Comparison of ENCODE assay signal across 1 cellular context in genomic region chr3:141402476-141403171, GRCh38.
TF ChIP-seq lines count a peak whose summit lies in the region.

No MANE protein-coding gene starts in this region.

TF ChIP-seq in SK-N-SH, 30 proteins besides CTCF, POLR2A, EP300 and RAD21 (continued from another document):
- TF ChIP-seq, protein P1, sequence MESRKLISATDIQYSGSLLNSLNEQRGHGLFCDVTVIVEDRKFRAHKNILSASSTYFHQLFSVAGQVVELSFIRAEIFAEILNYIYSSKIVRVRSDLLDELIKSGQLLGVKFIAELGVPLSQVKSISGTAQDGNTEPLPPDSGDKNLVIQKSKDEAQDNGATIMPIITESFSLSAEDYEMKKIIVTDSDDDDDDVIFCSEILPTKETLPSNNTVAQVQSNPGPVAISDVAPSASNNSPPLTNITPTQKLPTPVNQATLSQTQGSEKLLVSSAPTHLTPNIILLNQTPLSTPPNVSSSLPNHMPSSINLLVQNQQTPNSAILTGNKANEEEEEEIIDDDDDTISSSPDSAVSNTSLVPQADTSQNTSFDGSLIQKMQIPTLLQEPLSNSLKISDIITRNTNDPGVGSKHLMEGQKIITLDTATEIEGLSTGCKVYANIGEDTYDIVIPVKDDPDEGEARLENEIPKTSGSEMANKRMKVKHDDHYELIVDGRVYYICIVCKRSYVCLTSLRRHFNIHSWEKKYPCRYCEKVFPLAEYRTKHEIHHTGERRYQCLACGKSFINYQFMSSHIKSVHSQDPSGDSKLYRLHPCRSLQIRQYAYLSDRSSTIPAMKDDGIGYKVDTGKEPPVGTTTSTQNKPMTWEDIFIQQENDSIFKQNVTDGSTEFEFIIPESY (IDR thresholded peaks at IDR 0.05; ENCODE audit: borderline replicate concordance, low read depth) = no peak
- TF ChIP-seq FOSL2 (IDR thresholded peaks at IDR 0.05; ENCODE audit: borderline replicate concordance, low read depth) (no peak), EZH2phosphoT487 (IDR thresholded peaks at IDR 0.05; ENCODE audit: borderline replicate concordance, low read depth) (no peak), JUND (IDR thresholded peaks at IDR 0.05) (no peak)
- TF ChIP-seq, protein P2, sequence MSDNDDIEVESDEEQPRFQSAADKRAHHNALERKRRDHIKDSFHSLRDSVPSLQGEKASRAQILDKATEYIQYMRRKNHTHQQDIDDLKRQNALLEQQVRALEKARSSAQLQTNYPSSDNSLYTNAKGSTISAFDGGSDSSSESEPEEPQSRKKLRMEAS (IDR thresholded peaks at IDR 0.05; ENCODE audit: low read depth) = no peak
- TF ChIP-seq, protein P3, sequence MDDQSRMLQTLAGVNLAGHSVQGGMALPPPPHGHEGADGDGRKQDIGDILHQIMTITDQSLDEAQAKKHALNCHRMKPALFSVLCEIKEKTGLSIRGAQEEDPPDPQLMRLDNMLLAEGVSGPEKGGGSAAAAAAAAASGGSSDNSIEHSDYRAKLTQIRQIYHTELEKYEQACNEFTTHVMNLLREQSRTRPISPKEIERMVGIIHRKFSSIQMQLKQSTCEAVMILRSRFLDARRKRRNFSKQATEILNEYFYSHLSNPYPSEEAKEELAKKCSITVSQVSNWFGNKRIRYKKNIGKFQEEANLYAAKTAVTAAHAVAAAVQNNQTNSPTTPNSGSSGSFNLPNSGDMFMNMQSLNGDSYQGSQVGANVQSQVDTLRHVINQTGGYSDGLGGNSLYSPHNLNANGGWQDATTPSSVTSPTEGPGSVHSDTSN (IDR thresholded peaks at IDR 0.05) = no peak
